ENCODE assay signal across 22 cellular contexts in genomic region chr15:42348083-42348482, GRCh38. TPM values are rescaled to one million over a fixed set of nuclear protein-coding genes. Genes with fewer than 3 reads are reported as not detected.
DNase-seq lines count a peak whose midpoint lies in the region; ATAC-seq, FAIRE-seq and TF ChIP-seq lines count a peak whose summit lies in the region.
"Had no signal": no experiment of that assay in that cellular context is flagged by ENCODE, and none has a peak within 500 bp of the region (broad histone marks: within the 10 kb centered on the region; RNA-seq: fewer than 3 reads in every experiment).

No MANE protein-coding gene starts in this region.

- H3K9me3 Mint-ChIP-seq in activated CD4-positive, alpha-beta memory T cell treated with anti-CD3 and anti-CD28 coated beads for 36 hours, result no peaks in the 10 kb centered on the region
- H3K9me3 Mint-ChIP-seq: activated naive CD4-positive, alpha-beta T cell treated with anti-CD3 and anti-CD28 coated beads, Interleukin-2, amount 50 U/mL, for 24 hours; central memory CD8-positive, alpha-beta T cell; memory B cell; naive thymus-derived CD8-positive, alpha-beta T cell had no signal

- TF ChIP-seq POLR2A in H54 (IDR thresholded peaks at IDR 0.05; ENCODE audit: low read depth, low read length), result no peak

- POLR2A ChIA-PET in AG04449 (lab: Yijun Ruan, JAX), result interaction anchor here (2.4 kb wide), 1 partner anchor 75 kb away, joined by 10 read pairs; the partner anchor contains the start of genes GANC and TMEM87A
- POLR2A ChIA-PET in activated CD4-positive, alpha-beta memory T cell treated with anti-CD3 and anti-CD28 coated beads for 36 hours (lab: Charles Lee), result no interaction called here

- intact Hi-C loops in activated CD4-positive, alpha-beta memory T cell treated with anti-CD3 and anti-CD28 coated beads for 36 hours (cut with micrococcal nuclease), result no loop called here

- CTCF ChIA-PET in AG04449 (lab: Yijun Ruan, JAX), result interaction anchor here (2.0 kb wide), 1 partner anchor 37 kb away, joined by 8 read pairs; no protein-coding TSS in a partner anchor
- CTCF ChIA-PET in activated CD4-positive, alpha-beta memory T cell treated with anti-CD3 and anti-CD28 coated beads for 36 hours (lab: Charles Lee), result interaction anchor here (1.4 kb wide), 1 partner anchor 8 kb away, joined by 3 read pairs; no protein-coding TSS in a partner anchor

- no peak for ATAC-seq in GM21786 (IDR thresholded peaks at IDR 0.05; ENCODE audit: unreplicated experiment)
- no peak for ATAC-seq in HG02610 (IDR thresholded peaks at IDR 0.05; ENCODE audit: unreplicated experiment)
- ATAC-seq: naive thymus-derived CD8-positive, alpha-beta T cell had no signal

- H3K4me1 Mint-ChIP-seq in activated CD4-positive, alpha-beta memory T cell treated with anti-CD3 and anti-CD28 coated beads for 36 hours (ENCODE audit: low read depth), result peaks cover 5% of the 10 kb centered on the region
- H3K4me1 Mint-ChIP-seq: activated naive CD4-positive, alpha-beta T cell treated with anti-CD3 and anti-CD28 coated beads, Interleukin-2, amount 50 U/mL, for 24 hours; central memory CD8-positive, alpha-beta T cell; memory B cell; naive thymus-derived CD8-positive, alpha-beta T cell had no signal

- no peak overlapping the region for H3K27ac Mint-ChIP-seq in activated CD4-positive, alpha-beta memory T cell treated with anti-CD3 and anti-CD28 coated beads for 36 hours
- H3K27ac Mint-ChIP-seq: activated naive CD4-positive, alpha-beta T cell treated with anti-CD3 and anti-CD28 coated beads, Interleukin-2, amount 50 U/mL, for 24 hours; memory B cell; progenitor cell of endocrine pancreas had no signal

- TF ChIP-seq CTCF in AG04449 (IDR thresholded peaks at IDR 0.05; ENCODE audit: insufficient read depth, low read length, missing control alignments), result no peak
- TF ChIP-seq CTCF in fibroblast of villous mesenchyme (IDR thresholded peaks at IDR 0.05; ENCODE audit: insufficient read depth, low read depth, low read length), result no peak

- peak; percentile 20 for FAIRE-seq in H54 (lab: Jason Lieb, UNC)
- FAIRE-seq: GM12891, H1 had no signal

- DNase-seq in AG04449 (ENCODE audit: low read depth, low spot score), result peak; percentile 24
- peak; percentile 23 for DNase-seq in H54 (ENCODE audit: insufficient read length, low spot score)
- DNase-seq in amniotic epithelial cell (ENCODE audit: low read depth), result peak; percentile 74
- peak; percentile 18 for DNase-seq in fibroblast of villous mesenchyme (ENCODE audit: low read depth)
- DNase-seq in activated CD4-positive, alpha-beta memory T cell treated with anti-CD3 and anti-CD28 coated beads for 36 hours, result no peak
- DNase-seq in NCI-H2227 (lab: John Stamatoyannopoulos, UW; ENCODE audit: unreplicated experiment), result no peak
- DNase-seq: naive thymus-derived CD8-positive, alpha-beta T cell; NCI-H1436; NCI-H345; NK-92 treated with Interleukin-12 subunit alpha and Interleukin-12 subunit beta, amount 100 ng/mL, for 24 hours; Right ventricle myocardium superior; T-helper 9 cell; uterus had no signal

- H3K4me3 ChIP-seq in AG04449 (ENCODE audit: low read depth, low read length), result no peak overlapping the region
- no peak overlapping the region for H3K4me3 ChIP-seq in fibroblast of villous mesenchyme (ENCODE audit: low read depth, low read length)
- H3K4me3 ChIP-seq: uterus had no signal

- H3K27me3 Mint-ChIP-seq in activated CD4-positive, alpha-beta memory T cell treated with anti-CD3 and anti-CD28 coated beads for 36 hours, result no peaks in the 10 kb centered on the region
- H3K27me3 Mint-ChIP-seq: activated naive CD4-positive, alpha-beta T cell treated with anti-CD3 and anti-CD28 coated beads, Interleukin-2, amount 50 U/mL, for 24 hours; central memory CD8-positive, alpha-beta T cell; memory B cell; naive thymus-derived CD8-positive, alpha-beta T cell; progenitor cell of endocrine pancreas had no signal

- no peak overlapping the region for H3K4me3 Mint-ChIP-seq in activated CD4-positive, alpha-beta memory T cell treated with anti-CD3 and anti-CD28 coated beads for 36 hours
- H3K4me3 Mint-ChIP-seq: activated naive CD4-positive, alpha-beta T cell treated with anti-CD3 and anti-CD28 coated beads, Interleukin-2, amount 50 U/mL, for 24 hours; central memory CD8-positive, alpha-beta T cell; memory B cell; naive thymus-derived CD8-positive, alpha-beta T cell had no signal

- H3K36me3 Mint-ChIP-seq in activated CD4-positive, alpha-beta memory T cell treated with anti-CD3 and anti-CD28 coated beads for 36 hours, result peaks cover 30% of the 10 kb centered on the region

RNA-seq across cellular contexts. Expression of gene CAPN3, which starts 11.2 kb away (rescaled TPM):
- 0.64 and 2.6 TPM in 2 replicates for total RNA-seq in fibroblast of villous mesenchyme
- total RNA-seq in activated CD4-positive, alpha-beta memory T cell treated with anti-CD3 and anti-CD28 coated beads for 36 hours, result 1 to 10 TPM; 2.2 to 2.7 TPM
- total RNA-seq: HT-29 had no signal

Comparison
In these comparisons a context has a peak if more than half of its experiments do, and no peak if none do; other contexts are left out.
1. DNase-seq: peak in AG04449 (single experiment), H54 (single experiment), amniotic epithelial cell (single experiment) and fibroblast of villous mesenchyme (single experiment); none in activated CD4-positive, alpha-beta memory T cell treated with anti-CD3 and anti-CD28 coated beads for 36 hours (single experiment) and NCI-H2227 (single experiment).